Comparison of ENCODE assay signal across 10 cellular contexts in the genomic region with DNA sequence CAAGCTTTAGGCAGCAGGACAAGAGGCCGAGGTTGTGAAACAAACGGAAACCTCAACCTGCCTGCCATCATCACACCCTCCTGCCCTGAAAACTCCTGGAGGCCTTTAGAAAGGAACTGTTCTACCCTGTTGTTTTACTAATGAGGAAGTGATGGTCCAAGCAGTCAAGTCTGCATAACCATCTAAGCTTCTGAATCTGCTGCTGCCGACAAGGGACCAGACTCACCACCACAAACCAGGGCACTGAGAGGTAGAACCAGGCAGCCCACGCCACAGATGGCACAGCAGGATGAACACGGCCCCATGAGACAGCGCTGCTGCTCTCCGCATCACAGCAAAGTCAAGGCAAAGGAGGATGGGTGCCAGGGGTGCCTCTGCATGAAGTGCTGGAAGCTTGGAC.
DNase-seq lines count a peak whose midpoint lies in the region; ATAC-seq and TF ChIP-seq lines count a peak whose summit lies in the region.
"Had no signal": no experiment of that assay in that cellular context is flagged by ENCODE, and none has a peak within 500 bp of the region (broad histone marks: within the 10 kb centered on the region; RNA-seq: fewer than 3 reads in every experiment).

No MANE protein-coding gene starts in this region.

- DNase-seq in CD14-positive monocyte (ENCODE audit: low spot score) (no peak), WTC11 (ENCODE audit: low spot score) (no peak), UCSD-AML1 (lab: John Stamatoyannopoulos, UW; ENCODE audit: unreplicated experiment) (no peak), HUDEP-2 (lab: John Stamatoyannopoulos, UW; ENCODE audit: unreplicated experiment in 76 of 76) (no peak), smooth muscle cell (lab: John Stamatoyannopoulos, UW; ENCODE audit: unreplicated experiment) (no peak), stomach (no peak)
- DNase-seq: adrenal gland had no signal

- H3K4me3 Mint-ChIP-seq in CD14-positive monocyte (peak overlapping the region in 1 of 2 donors; percentile 27), WTC11 (no peak overlapping the region)

- H3K4me1 ChIP-seq in smooth muscle cell (ENCODE audit: low read depth) (no peaks in the 10 kb centered on the region), stomach (peaks cover 0 to 34% (median 12%) of the 10 kb centered on the region in 4 donors)
- H3K4me1 ChIP-seq: adrenal gland had no signal

- 99% methylated on average over 7 of the region's 7 CpGs for WGBS in smooth muscle cell (ENCODE audit: low lambda C conversion rate)
- WGBS in stomach, 5 donors = 80 to 86% (median 84%) methylated on average over 7 of the region's 7 CpGs

- H3K36me3 Mint-ChIP-seq in CD14-positive monocyte (peaks cover 58 to 73% of the 10 kb centered on the region in 2 donors), WTC11 (no peaks in the 10 kb centered on the region)

- no peak for TF ChIP-seq EP300 in stomach (IDR thresholded peaks at IDR 0.05)

- H3K27ac Mint-ChIP-seq in CD14-positive monocyte (peak overlapping the region; percentile 83 to 96 (median 92)), WTC11 (peak overlapping the region; percentile 44; the same call in 1 of the 2 replicates)

- no peak for TF ChIP-seq POLR2A in stomach (IDR thresholded peaks at IDR 0.05)

- intact Hi-C loops in CD14-positive monocyte (cut with micrococcal nuclease) (loop anchor here (5.0 kb wide), 3 partner anchors 45 to 65 kb away; no protein-coding TSS in a partner anchor), stomach (cut with DNase I; ENCODE audit: low total_unique reads) (no loop called here)

- POLR2A ChIA-PET in WTC11 (lab: Charles Lee) = no interaction called here

- no peaks in the 10 kb centered on the region for H3K9me3 Mint-ChIP-seq in CD14-positive monocyte
- H3K9me3 Mint-ChIP-seq in WTC11 = no peaks in the 10 kb centered on the region

- H3K4me3 ChIP-seq in smooth muscle cell = no peak overlapping the region
- no peak overlapping the region for H3K4me3 ChIP-seq in stomach
- H3K4me3 ChIP-seq: adrenal gland, gastroesophageal sphincter had no signal

- peak; percentile 39 for ATAC-seq in GM19035 (IDR thresholded peaks at IDR 0.05; ENCODE audit: unreplicated experiment)
- ATAC-seq in HG02973 (IDR thresholded peaks at IDR 0.05; ENCODE audit: unreplicated experiment) = peak; percentile 39
- peak; percentile 58 for ATAC-seq in WTC11
- ATAC-seq: gastroesophageal sphincter had no signal

- H4K20me1 ChIP-seq in smooth muscle cell (ENCODE audit: low read depth) = no peaks in the 10 kb centered on the region

- H3K36me3 ChIP-seq in smooth muscle cell (ENCODE audit: low read depth) (no peaks in the 10 kb centered on the region), stomach (peaks cover 0 to 13% (median 3%) of the 10 kb centered on the region in 4 donors)
- H3K36me3 ChIP-seq: adrenal gland had no signal

- CTCF ChIA-PET in WTC11 (lab: Charles Lee) = interaction anchor here (1.2 kb wide), 1 partner anchor 132 kb away, joined by 3 read pairs; no protein-coding TSS in a partner anchor

- H2AFZ ChIP-seq in smooth muscle cell (ENCODE audit: low read depth) = no peak overlapping the region

- H3K27ac ChIP-seq in smooth muscle cell (ENCODE audit: low read depth) (no peak overlapping the region), stomach (no peak overlapping the region)
- H3K27ac ChIP-seq: adrenal gland, gastroesophageal sphincter had no signal

- no peaks in the 10 kb centered on the region for H3K79me2 ChIP-seq in smooth muscle cell (ENCODE audit: low read depth)

- TF ChIP-seq CTCF in CD14-positive monocyte (IDR thresholded peaks at IDR 0.05) = no peak
- no peak for TF ChIP-seq CTCF in WTC11 (IDR thresholded peaks at IDR 0.05)
- no peak for TF ChIP-seq CTCF in smooth muscle cell (IDR thresholded peaks at IDR 0.05; ENCODE audit: borderline replicate concordance, insufficient read depth, poor library complexity, severe bottlenecking)
- TF ChIP-seq CTCF in stomach (IDR thresholded peaks at IDR 0.05) = no peak

- peaks cover 56% of the 10 kb centered on the region for H3K4me1 Mint-ChIP-seq in CD14-positive monocyte
- H3K4me1 Mint-ChIP-seq in WTC11 = peaks cover 37% of the 10 kb centered on the region

- no peak overlapping the region for H3K4me2 ChIP-seq in smooth muscle cell

- H3K27me3 ChIP-seq in smooth muscle cell (ENCODE audit: low read depth) = peaks cover 19% of the 10 kb centered on the region
- no peaks in the 10 kb centered on the region for H3K27me3 ChIP-seq in stomach
- H3K27me3 ChIP-seq: adrenal gland, gastroesophageal sphincter had no signal

- H3K9me3 ChIP-seq in smooth muscle cell (replicated peaks; ENCODE audit: low read depth) = no peaks in the 10 kb centered on the region
- H3K9me3 ChIP-seq in stomach = no peaks in the 10 kb centered on the region
- H3K9me3 ChIP-seq: adrenal gland, gastroesophageal sphincter had no signal

- no peaks in the 10 kb centered on the region for H3F3A ChIP-seq in smooth muscle cell (ENCODE audit: low read depth)

- H3K27me3 Mint-ChIP-seq in CD14-positive monocyte (ENCODE audit: low read depth in 3 of 3) (no peaks in the 10 kb centered on the region), WTC11 (ENCODE audit: low read depth) (no peaks in the 10 kb centered on the region)

- no peak overlapping the region for H3K9ac ChIP-seq in smooth muscle cell (ENCODE audit: low read depth)

TF ChIP-seq in WTC11, 78 proteins besides CTCF, POLR2A, EP300 and RAD21 (continues in another document):
- TF ChIP-seq ZNF138 (CRISPR knock-in tag; conservative IDR thresholded peaks at IDR 0.05) = no peak
- TF ChIP-seq ETV6 (CRISPR knock-in tag; IDR thresholded peaks at IDR 0.05) = no peak
- TF ChIP-seq CREM (CRISPR knock-in tag; IDR thresholded peaks at IDR 0.05) = no peak
- TF ChIP-seq NR2C2 (CRISPR knock-in tag; IDR thresholded peaks at IDR 0.05) = no peak
- TF ChIP-seq E2F5 (CRISPR knock-in tag; IDR thresholded peaks at IDR 0.05) = no peak
- TF ChIP-seq, protein P1, sequence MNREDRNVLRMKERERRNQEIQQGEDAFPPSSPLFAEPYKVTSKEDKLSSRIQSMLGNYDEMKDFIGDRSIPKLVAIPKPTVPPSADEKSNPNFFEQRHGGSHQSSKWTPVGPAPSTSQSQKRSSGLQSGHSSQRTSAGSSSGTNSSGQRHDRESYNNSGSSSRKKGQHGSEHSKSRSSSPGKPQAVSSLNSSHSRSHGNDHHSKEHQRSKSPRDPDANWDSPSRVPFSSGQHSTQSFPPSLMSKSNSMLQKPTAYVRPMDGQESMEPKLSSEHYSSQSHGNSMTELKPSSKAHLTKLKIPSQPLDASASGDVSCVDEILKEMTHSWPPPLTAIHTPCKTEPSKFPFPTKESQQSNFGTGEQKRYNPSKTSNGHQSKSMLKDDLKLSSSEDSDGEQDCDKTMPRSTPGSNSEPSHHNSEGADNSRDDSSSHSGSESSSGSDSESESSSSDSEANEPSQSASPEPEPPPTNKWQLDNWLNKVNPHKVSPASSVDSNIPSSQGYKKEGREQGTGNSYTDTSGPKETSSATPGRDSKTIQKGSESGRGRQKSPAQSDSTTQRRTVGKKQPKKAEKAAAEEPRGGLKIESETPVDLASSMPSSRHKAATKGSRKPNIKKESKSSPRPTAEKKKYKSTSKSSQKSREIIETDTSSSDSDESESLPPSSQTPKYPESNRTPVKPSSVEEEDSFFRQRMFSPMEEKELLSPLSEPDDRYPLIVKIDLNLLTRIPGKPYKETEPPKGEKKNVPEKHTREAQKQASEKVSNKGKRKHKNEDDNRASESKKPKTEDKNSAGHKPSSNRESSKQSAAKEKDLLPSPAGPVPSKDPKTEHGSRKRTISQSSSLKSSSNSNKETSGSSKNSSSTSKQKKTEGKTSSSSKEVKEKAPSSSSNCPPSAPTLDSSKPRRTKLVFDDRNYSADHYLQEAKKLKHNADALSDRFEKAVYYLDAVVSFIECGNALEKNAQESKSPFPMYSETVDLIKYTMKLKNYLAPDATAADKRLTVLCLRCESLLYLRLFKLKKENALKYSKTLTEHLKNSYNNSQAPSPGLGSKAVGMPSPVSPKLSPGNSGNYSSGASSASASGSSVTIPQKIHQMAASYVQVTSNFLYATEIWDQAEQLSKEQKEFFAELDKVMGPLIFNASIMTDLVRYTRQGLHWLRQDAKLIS (CRISPR knock-in tag; IDR thresholded peaks at IDR 0.05; ENCODE audit: borderline replicate concordance) = no peak
- TF ChIP-seq, protein P2, sequence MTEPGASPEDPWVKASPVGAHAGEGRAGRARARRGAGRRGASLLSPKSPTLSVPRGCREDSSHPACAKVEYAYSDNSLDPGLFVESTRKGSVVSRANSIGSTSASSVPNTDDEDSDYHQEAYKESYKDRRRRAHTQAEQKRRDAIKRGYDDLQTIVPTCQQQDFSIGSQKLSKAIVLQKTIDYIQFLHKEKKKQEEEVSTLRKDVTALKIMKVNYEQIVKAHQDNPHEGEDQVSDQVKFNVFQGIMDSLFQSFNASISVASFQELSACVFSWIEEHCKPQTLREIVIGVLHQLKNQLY (CRISPR knock-in tag; IDR thresholded peaks at IDR 0.05) = no peak
- TF ChIP-seq ZNF425 (CRISPR knock-in tag; conservative IDR thresholded peaks at IDR 0.05) = no peak
